ENCODE assay signal across 8 cellular contexts in the genomic region with DNA sequence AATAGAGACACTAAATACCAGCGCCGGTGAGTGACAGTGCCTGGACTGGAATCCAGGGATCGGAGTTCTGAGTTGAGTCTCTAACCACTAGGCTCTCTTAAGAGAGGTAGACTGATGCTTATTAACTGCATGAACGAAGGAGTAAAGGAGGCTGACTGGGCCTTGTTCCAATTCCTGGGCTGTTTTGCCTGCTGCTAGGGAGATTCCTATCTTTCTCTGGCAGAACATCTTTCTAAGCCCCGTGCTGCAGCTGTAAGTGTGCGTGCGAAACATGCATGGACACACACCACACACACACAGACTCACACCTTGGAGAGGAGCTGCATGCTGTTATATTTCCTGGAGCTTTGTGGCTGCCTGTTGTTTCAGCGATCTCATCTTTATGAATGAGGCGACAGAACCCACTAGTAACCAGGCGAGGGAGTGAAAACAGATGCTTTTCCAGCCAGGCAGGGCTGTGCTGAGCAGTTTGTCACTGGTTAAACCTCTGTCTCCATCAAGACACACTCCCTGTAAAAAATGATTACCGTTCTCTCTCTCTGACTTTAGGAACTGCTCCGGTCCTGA.
DNase-seq lines count a peak whose midpoint lies in the region; ATAC-seq and TF ChIP-seq lines count a peak whose summit lies in the region.

No MANE protein-coding gene starts in this region.

- H4K91ac ChIP-seq in neuronal stem cell (ENCODE audit: low read depth, low read length, poor library complexity) = no peak overlapping the region

- in situ Hi-C loops in GM13976 (cut with MboI; ENCODE audit: low sequenced_read_pairs, unreplicated experiment) = no loop called here

- no peaks in the 10 kb centered on the region for H3K79me1 ChIP-seq in neuronal stem cell (ENCODE audit: low read depth, low read length)

- H3K9me3 ChIP-seq in SK-N-MC (ENCODE audit: low read depth, low read length) = no peaks in the 10 kb centered on the region
- no peaks in the 10 kb centered on the region for H3K9me3 ChIP-seq in neuronal stem cell (replicated peaks in 1 of 2; ENCODE audit: control insufficient read depth in 2 of 2, insufficient read depth in 1 of 2, low read depth in 1 of 2, low read length in 2 of 2)

- no peak overlapping the region for H2BK120ac ChIP-seq in neuronal stem cell (ENCODE audit: low read depth, low read length)

- ATAC-seq in GM18517 (IDR thresholded peaks at IDR 0.05; ENCODE audit: unreplicated experiment) (peak; percentile 41), HG03095 (IDR thresholded peaks at IDR 0.05; ENCODE audit: unreplicated experiment) (peak; percentile 33)

- H4K8ac ChIP-seq in neuronal stem cell (ENCODE audit: low read depth, low read length) = no peak overlapping the region

- H3K4ac ChIP-seq in neuronal stem cell (ENCODE audit: low read length) = no peak overlapping the region

- peaks cover 19 to 40% of the 10 kb centered on the region in 2 donors for H3K4me1 ChIP-seq in neuronal stem cell (ENCODE audit: control insufficient read depth in 2 of 2, insufficient read depth in 1 of 2, low read depth in 1 of 2, low read length in 2 of 2)

- peak overlapping the region; percentile 60 for H3K9ac ChIP-seq in SK-N-MC (ENCODE audit: insufficient read length)
- no peak overlapping the region for H3K9ac ChIP-seq in neuronal stem cell (ENCODE audit: low read depth, low read length, poor library complexity)

- WGBS in neuronal stem cell (ENCODE audit: extremely low coverage in 2 of 2, insufficient read length in 2 of 2, insufficient replicate concordance in 1 of 2), 2 donors = no CpG with 5 or more reads among the region's 12 CpGs

- H3K27me3 ChIP-seq in neuronal stem cell (ENCODE audit: control insufficient read depth in 3 of 3, insufficient read depth in 3 of 3, low read depth in 1 of 3, low read length in 3 of 3) = no peaks in the 10 kb centered on the region

- no peak overlapping the region for H3K23ac ChIP-seq in neuronal stem cell (ENCODE audit: low read depth, low read length, poor library complexity)

- no peak overlapping the region for H3K4me2 ChIP-seq in neuronal stem cell (ENCODE audit: insufficient read depth, low read length, poor library complexity, severe bottlenecking)

- H2AFZ ChIP-seq in neuronal stem cell (ENCODE audit: low read length) = peak overlapping the region; percentile 59

- DNase-seq in SK-N-MC (ENCODE audit: low read depth, low spot score) (peak; percentile 95), dermis blood vessel endothelial cell (peak; percentile 36), neuronal stem cell (ENCODE audit: low spot score) (no peak), GM13976 (ENCODE audit: low spot score) (no peak)
- no peak for DNase-seq in activated effector memory CD4-positive, alpha-beta T cell treated with anti-CD3 and anti-CD28 coated beads, Interleukin-2, amount 50 U/mL, for 16 hours

- H2BK5ac ChIP-seq in neuronal stem cell (ENCODE audit: low read length) = no peak overlapping the region

- H3K4me3 ChIP-seq in SK-N-MC = peak overlapping the region; percentile 71
- H3K4me3 ChIP-seq in neuronal stem cell (ENCODE audit: low read length in 2 of 2) = peak overlapping the region in 1 of 2 donors; percentile 18

- H3K36me3 ChIP-seq in SK-N-MC (ENCODE audit: insufficient read depth, low read length) = no peaks in the 10 kb centered on the region
- no peaks in the 10 kb centered on the region for H3K36me3 ChIP-seq in neuronal stem cell (replicated peaks in 1 of 2; ENCODE audit: control insufficient read depth in 2 of 2, insufficient read depth in 2 of 2, low read length in 2 of 2)

- no peak overlapping the region for H3K18ac ChIP-seq in neuronal stem cell (ENCODE audit: low read length)

- no peak overlapping the region for H2AK5ac ChIP-seq in neuronal stem cell (ENCODE audit: low read depth, low read length)

- H3K27ac ChIP-seq in 22Rv1 (peak overlapping the region; percentile 81), SK-N-MC (peak overlapping the region; percentile 99), neuronal stem cell (replicated peaks; ENCODE audit: low read length) (peak overlapping the region; percentile 29)

- no peak overlapping the region for H3K14ac ChIP-seq in neuronal stem cell (ENCODE audit: low read length)

- TF ChIP-seq CTCF in 22Rv1 (IDR thresholded peaks at IDR 0.05) = no peak
- TF ChIP-seq CTCF in GM13976 (IDR thresholded peaks at IDR 0.05; ENCODE audit: borderline replicate concordance, control extremely low read depth, extremely low read depth, insufficient read depth, missing control alignments) = no peak

- H2BK15ac ChIP-seq in neuronal stem cell (ENCODE audit: low read length) = no peak overlapping the region

- H2BK12ac ChIP-seq in neuronal stem cell (ENCODE audit: low read length) = no peak overlapping the region

Comparison
In these comparisons a context has a peak if more than half of its experiments do, and no peak if none do; other contexts are left out.
1. H3K27ac ChIP-seq: peak in every context shown above with its lines; median percentile 99 in SK-N-MC; 81 in 22Rv1; 29 in neuronal stem cell.
2. DNase-seq: peak in SK-N-MC (single experiment) and dermis blood vessel endothelial cell (single experiment); none in neuronal stem cell (single experiment), activated effector memory CD4-positive, alpha-beta T cell treated with anti-CD3 and anti-CD28 coated beads, Interleukin-2, amount 50 U/mL, for 16 hours (single experiment) and GM13976 (single experiment).